In the genomic region with DNA sequence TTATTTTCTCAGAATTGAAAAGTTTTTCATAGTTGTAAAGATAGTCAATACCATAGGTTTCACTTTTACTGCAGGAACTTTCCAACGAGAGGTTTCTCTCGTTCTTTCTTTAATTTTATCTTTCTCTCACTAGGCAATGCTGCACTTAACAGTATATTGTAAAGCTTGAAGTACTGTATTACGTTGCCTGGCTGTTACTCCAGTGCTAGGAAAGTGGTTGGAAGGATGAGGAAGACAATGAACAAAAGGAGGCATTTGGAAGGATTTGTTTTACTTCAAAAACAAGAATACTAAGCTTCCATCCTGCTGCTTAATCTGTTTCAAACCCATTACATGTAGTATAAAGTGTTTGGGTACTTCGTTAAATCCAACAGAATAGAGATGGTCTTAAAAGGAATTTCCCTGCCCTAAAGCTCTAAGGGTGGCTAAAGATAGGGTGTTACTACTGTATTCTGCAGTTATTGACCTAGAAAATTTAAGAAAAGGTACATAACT, we compare ENCODE assay signal across 8 cellular contexts. TPM values are rescaled to one million over a fixed set of nuclear protein-coding genes. Genes with fewer than 3 reads are reported as not detected.
DNase-seq lines count a peak whose midpoint lies in the region; ATAC-seq and TF ChIP-seq lines count a peak whose summit lies in the region.

No MANE protein-coding gene starts in this region.

- DNase-seq in AG04449 (ENCODE audit: low read depth, low spot score) (no peak), GM23338 (ENCODE audit: low spot score) (peak; percentile 6)
- DNase-seq in activated naive CD4-positive, alpha-beta T cell treated with anti-CD3 and anti-CD28 coated beads, Interleukin-2, amount 50 U/mL, for 72 hours (ENCODE audit: low spot score in 2 of 2) = no peak
- DNase-seq in stimulated activated naive CD8-positive, alpha-beta T cell treated with anti-CD3 and anti-CD28 coated beads, Interleukin-15, amount 100 ng/mL, for 72 hours = no peak

- peaks cover 6% of the 10 kb centered on the region for H3K4me1 ChIP-seq in GM23338 (ENCODE audit: insufficient read depth)

- ATAC-seq in GM23338 (no peak; the same call in 2 of the 3 replicates), HG03457 (IDR thresholded peaks at IDR 0.05; ENCODE audit: unreplicated experiment) (no peak), HG02870 (IDR thresholded peaks at IDR 0.05; ENCODE audit: unreplicated experiment) (no peak), HG02678 (IDR thresholded peaks at IDR 0.05; ENCODE audit: unreplicated experiment) (no peak)
- ATAC-seq in activated naive CD4-positive, alpha-beta T cell treated with anti-CD3 and anti-CD28 coated beads, Interleukin-2, amount 50 U/mL, for 72 hours = no peak
- ATAC-seq in stimulated activated naive CD8-positive, alpha-beta T cell treated with anti-CD3 and anti-CD28 coated beads, Interleukin-15, amount 100 ng/mL, for 72 hours = no peak

- no peaks in the 10 kb centered on the region for H3K36me3 Mint-ChIP-seq in GM23338 (ENCODE audit: low read depth)
- H3K36me3 Mint-ChIP-seq in activated naive CD4-positive, alpha-beta T cell treated with anti-CD3 and anti-CD28 coated beads, Interleukin-2, amount 50 U/mL, for 72 hours = peaks cover 7 to 8% of the 10 kb centered on the region in 2 donors

- H3K4me1 Mint-ChIP-seq in GM23338 = peaks cover 13% of the 10 kb centered on the region; the same call in 2 of the 3 replicates
- peaks cover 39% of the 10 kb centered on the region for H3K4me1 Mint-ChIP-seq in stimulated activated naive CD8-positive, alpha-beta T cell treated with anti-CD3 and anti-CD28 coated beads, Interleukin-15, amount 100 ng/mL, for 72 hours

- peak overlapping the region; percentile 99 for H3K4me3 Mint-ChIP-seq in GM23338
- H3K4me3 Mint-ChIP-seq in stimulated activated naive CD8-positive, alpha-beta T cell treated with anti-CD3 and anti-CD28 coated beads, Interleukin-15, amount 100 ng/mL, for 72 hours = peak overlapping the region; percentile 100

- H3K9me3 ChIP-seq in iPS-18c (ENCODE audit: control insufficient read depth, insufficient read depth, low read length) = no peaks in the 10 kb centered on the region

- no peaks in the 10 kb centered on the region for H3K36me3 ChIP-seq in GM23338 (ENCODE audit: insufficient read depth)

- H3K27me3 ChIP-seq in GM23338 (ENCODE audit: insufficient read depth) = no peaks in the 10 kb centered on the region

- no peaks in the 10 kb centered on the region for H3K79me2 ChIP-seq in GM23338 (replicated peaks; ENCODE audit: insufficient read depth)

- H3K4me2 ChIP-seq in GM23338 = peak overlapping the region; percentile 74

- peak overlapping the region; percentile 88 for H2AFZ ChIP-seq in GM23338

- TF ChIP-seq CTCF in AG04449 (IDR thresholded peaks at IDR 0.05; ENCODE audit: insufficient read depth, low read length, missing control alignments) (no peak), GM23338 (conservative IDR thresholded peaks at IDR 0.05; ENCODE audit: low read depth in 2 of 2) (no peak)

- H3K4me3 ChIP-seq in AG04449 (ENCODE audit: low read depth, low read length) = peak overlapping the region; percentile 84
- peak overlapping the region; percentile 39 for H3K4me3 ChIP-seq in GM23338
- peak overlapping the region; percentile 49; the same call in 1 of the 2 replicates for H3K4me3 ChIP-seq in iPS-18c (ENCODE audit: insufficient read depth, low read depth, low read length)

- H3K9me2 ChIP-seq in GM23338 (ENCODE audit: insufficient read depth) = no peaks in the 10 kb centered on the region

- H3K27ac ChIP-seq in GM23338 (ENCODE audit: low read depth) = no peak overlapping the region

- no peaks in the 10 kb centered on the region for H3F3A ChIP-seq in GM23338 (replicated peaks; ENCODE audit: low read depth)

- CTCF ChIA-PET in AG04449 (lab: Yijun Ruan, JAX) = interaction anchor here (0.8 to 1.5 kb wide), 4 partner anchors 16 to 255 kb away, joined by 3 to 7 read pairs (median 3); no protein-coding TSS in a partner anchor

- peaks cover 5% of the 10 kb centered on the region for H3K27me3 Mint-ChIP-seq in GM23338 (ENCODE audit: insufficient read depth, low read depth, poor library complexity)
- H3K27me3 Mint-ChIP-seq in stimulated activated naive CD8-positive, alpha-beta T cell treated with anti-CD3 and anti-CD28 coated beads, Interleukin-15, amount 100 ng/mL, for 72 hours = no peaks in the 10 kb centered on the region

- no peaks in the 10 kb centered on the region for H3K9me3 Mint-ChIP-seq in GM23338
- no peaks in the 10 kb centered on the region for H3K9me3 Mint-ChIP-seq in activated naive CD4-positive, alpha-beta T cell treated with anti-CD3 and anti-CD28 coated beads, Interleukin-2, amount 50 U/mL, for 72 hours
- no peaks in the 10 kb centered on the region for H3K9me3 Mint-ChIP-seq in stimulated activated naive CD8-positive, alpha-beta T cell treated with anti-CD3 and anti-CD28 coated beads, Interleukin-15, amount 100 ng/mL, for 72 hours

- POLR2A ChIA-PET in AG04449 (lab: Yijun Ruan, JAX) = no interaction called here

- H4K20me1 ChIP-seq in GM23338 (replicated peaks; ENCODE audit: insufficient read depth) = no peaks in the 10 kb centered on the region

- no peak overlapping the region for H3K27ac Mint-ChIP-seq in GM23338
- H3K27ac Mint-ChIP-seq in activated naive CD4-positive, alpha-beta T cell treated with anti-CD3 and anti-CD28 coated beads, Interleukin-2, amount 50 U/mL, for 72 hours = peak overlapping the region; percentile 97 to 98
- H3K27ac Mint-ChIP-seq in stimulated activated naive CD8-positive, alpha-beta T cell treated with anti-CD3 and anti-CD28 coated beads, Interleukin-15, amount 100 ng/mL, for 72 hours = peak overlapping the region; percentile 99 to 100

TF ChIP-seq in GM23338, 12 proteins besides CTCF, POLR2A, EP300 and RAD21 (continues in another document):
- TF ChIP-seq JUNB (IDR thresholded peaks at IDR 0.05; ENCODE audit: unreplicated experiment) (no peak), POLR2AphosphoS5 (IDR thresholded peaks at IDR 0.05; ENCODE audit: low read depth) (no peak), EZH2phosphoT487 (IDR thresholded peaks at IDR 0.05; ENCODE audit: unreplicated experiment) (no peak), STAT1 (IDR thresholded peaks at IDR 0.05; ENCODE audit: unreplicated experiment) (no peak)
- TF ChIP-seq, protein P1, sequence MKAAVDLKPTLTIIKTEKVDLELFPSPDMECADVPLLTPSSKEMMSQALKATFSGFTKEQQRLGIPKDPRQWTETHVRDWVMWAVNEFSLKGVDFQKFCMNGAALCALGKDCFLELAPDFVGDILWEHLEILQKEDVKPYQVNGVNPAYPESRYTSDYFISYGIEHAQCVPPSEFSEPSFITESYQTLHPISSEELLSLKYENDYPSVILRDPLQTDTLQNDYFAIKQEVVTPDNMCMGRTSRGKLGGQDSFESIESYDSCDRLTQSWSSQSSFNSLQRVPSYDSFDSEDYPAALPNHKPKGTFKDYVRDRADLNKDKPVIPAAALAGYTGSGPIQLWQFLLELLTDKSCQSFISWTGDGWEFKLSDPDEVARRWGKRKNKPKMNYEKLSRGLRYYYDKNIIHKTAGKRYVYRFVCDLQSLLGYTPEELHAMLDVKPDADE (IDR thresholded peaks at IDR 0.05) = no peak

RNA-seq across cellular contexts. Expression of a gene that starts 0.6 kb away (rescaled TPM):
- 27.3 and 28.6 TPM in 2 replicates for total RNA-seq in GM23338 (2014; rRNA removed; shearing (Covaris generic))
- 39.5 and 49.0 TPM in 2 replicates for polyA plus RNA-seq in GM23338 (2016; fragmentation: Nextera tagmentation; extraction: Ambion mirVana)
- total RNA-seq in activated naive CD4-positive, alpha-beta T cell treated with anti-CD3 and anti-CD28 coated beads, Interleukin-2, amount 50 U/mL, for 72 hours = 10 to 100 TPM; 11.3 to 25.5 TPM
